8 cellular contexts compared by ENCODE assay signal in genomic region chr4:102825261-102826071, GRCh38. TPM values are rescaled to one million over a fixed set of nuclear protein-coding genes. Genes with fewer than 3 reads are reported as not detected.
DNase-seq lines count a peak whose midpoint lies in the region; ATAC-seq, FAIRE-seq and TF ChIP-seq lines count a peak whose summit lies in the region.

No MANE protein-coding gene starts in this region.

- FAIRE-seq in keratinocyte (lab: Jason Lieb, UNC), result no peak

- H3K4me3 ChIP-seq in RWPE2 (ENCODE audit: severe bottlenecking), result peak overlapping the region; percentile 93
- peak overlapping the region; percentile 69 for H3K4me3 ChIP-seq in brain microvascular endothelial cell (ENCODE audit: low read depth, low read length)
- H3K4me3 ChIP-seq in keratinocyte (ENCODE audit: control insufficient read depth in 2 of 3, extremely low read depth in 1 of 3, insufficient read depth in 2 of 3, low read depth in 1 of 3, low read length in 3 of 3), result peak overlapping the region; percentile 71 to 93 (median 93)

- ATAC-seq in RWPE2 (ENCODE audit: low read depth), result 0 out of 3 replicates have a peak, but pooled peaks have one; percentile 0
- no peak for ATAC-seq in GM18498 (IDR thresholded peaks at IDR 0.05; ENCODE audit: unreplicated experiment)

- peak overlapping the region; percentile 99 for H3K9ac ChIP-seq in keratinocyte (ENCODE audit: control insufficient read depth, extremely low read depth, insufficient read depth, low read length)

- in situ Hi-C loops in brain microvascular endothelial cell (cut with HindIII; ENCODE audit: low pct_ligation_motif_present, low sequenced_read_pairs), result no loop called here

- peaks cover 9% of the 10 kb centered on the region for H3K36me3 Mint-ChIP-seq in progenitor cell of endocrine pancreas (ENCODE audit: insufficient read depth)

- TF ChIP-seq CTCF in RWPE2 (IDR thresholded peaks at IDR 0.05; ENCODE audit: poor library complexity, severe bottlenecking) (no peak), brain microvascular endothelial cell (IDR thresholded peaks at IDR 0.05; ENCODE audit: low read depth, low read length, missing control alignments) (no peak), keratinocyte (optimal IDR thresholded peaks at IDR 0.05 in 1 of 3, IDR thresholded peaks at IDR 0.05 in 1 of 3, conservative IDR thresholded peaks at IDR 0.05 in 1 of 3; ENCODE audit: extremely low read depth in 1 of 3, insufficient read depth in 2 of 3, low read length in 3 of 3) (no peak), progenitor cell of endocrine pancreas (IDR thresholded peaks at IDR 0.05; ENCODE audit: unreplicated experiment) (no peak)

- peak overlapping the region; percentile 89 for H3K4me2 ChIP-seq in keratinocyte (ENCODE audit: control insufficient read depth, extremely low read depth, insufficient read depth, low read depth, low read length)

- H3K36me3 ChIP-seq in RWPE2 (ENCODE audit: low read depth) (peaks cover 59% of the 10 kb centered on the region), brain microvascular endothelial cell (replicated peaks) (peaks cover 7% of the 10 kb centered on the region), keratinocyte (ENCODE audit: control insufficient read depth in 2 of 2, extremely low read depth in 1 of 2, insufficient read depth in 2 of 2, low read length in 2 of 2) (peaks cover 1 to 6% of the 10 kb centered on the region in 2 experiments)

- H2AFZ ChIP-seq in keratinocyte (ENCODE audit: control insufficient read depth, low read length), result no peak overlapping the region

- H3K9me1 ChIP-seq in keratinocyte (ENCODE audit: control insufficient read depth, extremely low read depth, insufficient read depth, low read length), result no peaks in the 10 kb centered on the region

- dilution Hi-C loops in keratinocyte (cut with MboI; ENCODE audit: extremely low pct_ligation_motif_present, low sequenced_read_pairs), result no loop called here

- H3K79me2 ChIP-seq in keratinocyte (ENCODE audit: control insufficient read depth, insufficient read depth, low read length), result peaks cover 64% of the 10 kb centered on the region

- no peaks in the 10 kb centered on the region for H3K27me3 ChIP-seq in RWPE2 (ENCODE audit: insufficient read depth, poor library complexity, severe bottlenecking)
- no peaks in the 10 kb centered on the region for H3K27me3 ChIP-seq in brain microvascular endothelial cell (replicated peaks)
- no peaks in the 10 kb centered on the region for H3K27me3 ChIP-seq in keratinocyte (ENCODE audit: control insufficient read depth, extremely low read depth, insufficient read depth, low read length)

- no peaks in the 10 kb centered on the region for H3K9me3 Mint-ChIP-seq in progenitor cell of endocrine pancreas (ENCODE audit: low read depth)

- H3K9me3 ChIP-seq in RWPE2 (ENCODE audit: severe bottlenecking) (no peaks in the 10 kb centered on the region), keratinocyte (ENCODE audit: control insufficient read depth, low read depth, low read length) (no peaks in the 10 kb centered on the region)

- H3K27ac ChIP-seq in RWPE2 (ENCODE audit: poor library complexity, severe bottlenecking), result peak overlapping the region; percentile 91
- peak overlapping the region; percentile 99 for H3K27ac ChIP-seq in brain microvascular endothelial cell
- H3K27ac ChIP-seq in keratinocyte (ENCODE audit: control insufficient read depth, insufficient read depth, low read length), result peak overlapping the region; percentile 98

- no peak overlapping the region for H3K27ac Mint-ChIP-seq in progenitor cell of endocrine pancreas

- peaks cover 32% of the 10 kb centered on the region for H3K4me1 Mint-ChIP-seq in progenitor cell of endocrine pancreas (ENCODE audit: low read depth)

- peaks cover 22% of the 10 kb centered on the region for H4K20me1 ChIP-seq in keratinocyte (ENCODE audit: control insufficient read depth, extremely low read depth, insufficient read depth, low read length)

- no peak overlapping the region for H3K4me3 Mint-ChIP-seq in progenitor cell of endocrine pancreas (ENCODE audit: low read depth)

- no peaks in the 10 kb centered on the region for H3K27me3 Mint-ChIP-seq in progenitor cell of endocrine pancreas

- DNase-seq in DMS 273 (lab: John Stamatoyannopoulos, UW; ENCODE audit: unreplicated experiment) (peak; percentile 73), HS-5 (ENCODE audit: low read depth) (peak; percentile 60), RWPE2 (ENCODE audit: low spot score) (no peak), brain microvascular endothelial cell (peak; percentile 56), keratinocyte (ENCODE audit: low read depth, low spot score) (no peak), progenitor cell of endocrine pancreas (ENCODE audit: low spot score, unreplicated experiment) (no peak)
- DNase-seq in stimulated activated CD4-positive, alpha-beta T cell treated with anti-CD3 and anti-CD28 coated beads, Interleukin-4, amount 100 ng/mL, for 24 hours, result peak; percentile 53

- H3K4me1 ChIP-seq in RWPE2 (ENCODE audit: insufficient read depth, poor library complexity, severe bottlenecking), result peaks cover 49% of the 10 kb centered on the region
- peaks cover 45% of the 10 kb centered on the region for H3K4me1 ChIP-seq in keratinocyte (ENCODE audit: control insufficient read depth, extremely low read depth, insufficient read depth, low read length)

RNA-seq across cellular contexts. Expression of gene UBE2D3, which starts 1.9 kb away (rescaled TPM):
- 355 to 567 TPM (median 388 TPM) in 3 replicates for polyA plus RNA-seq in keratinocyte
- polyA plus RNA-seq in keratinocyte (2011; ENCODE audit: low read depth), result 180 TPM
- 409 and 668 TPM in 2 replicates for polyA plus RNA-seq in keratinocyte (2011; cell fraction: cytosol; rRNA removed)
- 330 and 429 TPM in 2 replicates for polyA plus RNA-seq in keratinocyte (2011; cell fraction: nucleus; rRNA removed)
- polyA plus RNA-seq in keratinocyte (2012; ENCODE audit: low replicate concordance), result 346 and 465 TPM in 2 replicates
- 218 to 413 TPM (median 290 TPM) in 3 replicates for polyA minus RNA-seq in keratinocyte
- 315 TPM for polyA minus RNA-seq in keratinocyte (2011; cell fraction: cytosol; rRNA and poly(A)+ RNA removed)
- 122 and 167 TPM in 2 replicates for polyA minus RNA-seq in keratinocyte (2011; cell fraction: nucleus; rRNA and poly(A)+ RNA removed)
- 307 and 316 TPM in 2 replicates for total RNA-seq in progenitor cell of endocrine pancreas

RNA-seq across cellular contexts. Expression of gene CISD2, which starts 43.3 kb away (rescaled TPM):
- polyA plus RNA-seq in keratinocyte, result 20.8 to 36.6 TPM (median 21.6 TPM) in 3 replicates
- polyA plus RNA-seq in keratinocyte (2011; ENCODE audit: low read depth), result 4.7 TPM
- polyA plus RNA-seq in keratinocyte (2011; cell fraction: cytosol; rRNA removed), result 19.3 and 30.4 TPM in 2 replicates
- polyA plus RNA-seq in keratinocyte (2011; cell fraction: nucleus; rRNA removed), result 5.0 and 7.5 TPM in 2 replicates
- polyA plus RNA-seq in keratinocyte (2012; ENCODE audit: low replicate concordance), result 22.5 and 31.2 TPM in 2 replicates
- polyA minus RNA-seq in keratinocyte, result 9.2 to 12.6 TPM (median 11.4 TPM) in 3 replicates
- 18.2 TPM for polyA minus RNA-seq in keratinocyte (2011; cell fraction: cytosol; rRNA and poly(A)+ RNA removed)
- 2.3 and 5.4 TPM in 2 replicates for polyA minus RNA-seq in keratinocyte (2011; cell fraction: nucleus; rRNA and poly(A)+ RNA removed)
- 28.3 and 31.1 TPM in 2 replicates for total RNA-seq in progenitor cell of endocrine pancreas

Comparison
In these comparisons a context has a peak if more than half of its experiments do, and no peak if none do; other contexts are left out.
1. DNase-seq: peak in DMS 273 (single experiment), HS-5 (single experiment), brain microvascular endothelial cell (single experiment) and stimulated activated CD4-positive, alpha-beta T cell treated with anti-CD3 and anti-CD28 coated beads, Interleukin-4, amount 100 ng/mL, for 24 hours (single experiment); none in RWPE2 (single experiment), keratinocyte (single experiment) and progenitor cell of endocrine pancreas (single experiment).
2. Peak in every context shown above with its lines, with median percentiles within 50 percentile points of each other: H3K27ac ChIP-seq and H3K4me3 ChIP-seq.